Comparison of ENCODE assay signal across 15 cellular contexts in the genomic region with DNA sequence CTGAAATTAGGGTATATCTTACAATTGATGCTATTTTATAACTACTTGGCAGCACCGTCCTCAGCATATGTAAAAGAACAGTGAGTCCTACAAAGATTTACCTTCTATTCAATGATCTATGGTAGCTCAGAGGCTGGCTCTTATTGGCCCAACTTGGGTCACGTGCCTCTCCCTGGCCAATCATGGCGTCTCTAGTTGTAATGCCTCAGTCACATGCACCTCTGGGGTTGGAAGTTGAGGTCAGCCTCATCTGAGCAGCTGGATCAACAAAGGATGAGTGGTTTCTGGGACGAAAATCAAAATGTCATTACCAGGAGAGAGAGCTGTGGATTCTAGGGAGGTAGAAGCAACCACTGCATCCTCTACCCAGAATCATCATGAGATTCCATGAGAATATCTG. TPM values are rescaled to one million over a fixed set of nuclear protein-coding genes. Genes with fewer than 3 reads are reported as not detected.
DNase-seq lines count a peak whose midpoint lies in the region; ATAC-seq, FAIRE-seq and TF ChIP-seq lines count a peak whose summit lies in the region.
"Had no signal": no experiment of that assay in that cellular context is flagged by ENCODE, and none has a peak within 500 bp of the region (broad histone marks: within the 10 kb centered on the region; RNA-seq: fewer than 3 reads in every experiment).

No MANE protein-coding gene starts in this region.

- H3K4me3 ChIP-seq in HepG2 (replicated peaks in 1 of 3; ENCODE audit: insufficient read depth in 1 of 3, low read depth in 2 of 3, low read length in 3 of 3) (no peak overlapping the region), right lobe of liver (no peak overlapping the region), astrocyte (ENCODE audit: insufficient read depth, low read depth, low read length) (no peak overlapping the region)
- H3K4me3 ChIP-seq: BLaER1 had no signal

- H3K27ac Mint-ChIP-seq in astrocyte (ENCODE audit: unreplicated experiment): no peak overlapping the region
- H3K27ac Mint-ChIP-seq: activated naive CD8-positive, alpha-beta T cell; mesothelial cell of epicardium; stimulated activated effector memory CD8-positive, alpha-beta T cell treated with anti-CD3 and anti-CD28 coated beads, Interleukin-12 subunit alpha, Interleukin-12 subunit beta, amount 100 ng/mL, for 72 hours had no signal

- TF ChIP-seq EP300 in HepG2 (IDR thresholded peaks at IDR 0.05; ENCODE audit: low read depth in 2 of 2, low read length in 2 of 2) (no peak), HepG2 (CRISPR knock-in tag; IDR thresholded peaks at IDR 0.05; ENCODE audit: borderline replicate concordance) (no peak)

- no peaks in the 10 kb centered on the region for H3K79me2 ChIP-seq in HepG2 (ENCODE audit: insufficient read depth, low read length)
- no peaks in the 10 kb centered on the region for H3K79me2 ChIP-seq in astrocyte (ENCODE audit: insufficient read depth, low read length)
- H3K79me2 ChIP-seq: parathyroid adenoma had no signal

- H3K9ac ChIP-seq in HepG2 (ENCODE audit: insufficient read depth, low read depth, low read length): no peak overlapping the region
- H3K9ac ChIP-seq in astrocyte (ENCODE audit: low read length): no peak overlapping the region
- H3K9ac ChIP-seq: BLaER1, parathyroid adenoma had no signal

- H3K36me3 Mint-ChIP-seq in astrocyte (ENCODE audit: low read depth, unreplicated experiment): no peaks in the 10 kb centered on the region
- H3K36me3 Mint-ChIP-seq: activated naive CD8-positive, alpha-beta T cell; mesothelial cell of epicardium; stimulated activated effector memory CD8-positive, alpha-beta T cell treated with anti-CD3 and anti-CD28 coated beads, Interleukin-12 subunit alpha, Interleukin-12 subunit beta, amount 100 ng/mL, for 72 hours had no signal

- H3K36me3 ChIP-seq in HepG2 (replicated peaks in 1 of 2; ENCODE audit: control insufficient read depth in 1 of 2, insufficient read depth in 2 of 2, low read length in 2 of 2) (no peaks in the 10 kb centered on the region), right lobe of liver (no peaks in the 10 kb centered on the region), astrocyte (ENCODE audit: insufficient read depth, low read length) (no peaks in the 10 kb centered on the region)
- H3K36me3 ChIP-seq: BLaER1 had no signal

- H3K27ac ChIP-seq in HepG2 (ENCODE audit: extremely low read length, insufficient read depth, low read length) (no peak overlapping the region), right lobe of liver (no peak overlapping the region), astrocyte (ENCODE audit: low read depth, low read length) (no peak overlapping the region)
- H3K27ac ChIP-seq: HL-60, parathyroid adenoma had no signal

- intact Hi-C loops in HepG2 (cut with micrococcal nuclease; ENCODE audit: unreplicated experiment) (no loop called here), right lobe of liver (cut with DNase I) (no loop called here)

- H3K27me3 ChIP-seq in HepG2 (ENCODE audit: control insufficient read depth in 1 of 2, insufficient read depth in 2 of 2, low read length in 2 of 2) (peaks cover 0 to 12% of the 10 kb centered on the region in 2 experiments; a peak in 1 of 5 replicates), right lobe of liver (no peaks in the 10 kb centered on the region), astrocyte (ENCODE audit: insufficient read depth, low read length) (peaks cover 14% of the 10 kb centered on the region)
- H3K27me3 ChIP-seq: BLaER1 had no signal

- no peak for TF ChIP-seq RAD21 in HepG2 (CRISPR knock-in tag; IDR thresholded peaks at IDR 0.05)

- H3K9me3 Mint-ChIP-seq in astrocyte (ENCODE audit: unreplicated experiment): no peaks in the 10 kb centered on the region
- H3K9me3 Mint-ChIP-seq: mesothelial cell of epicardium; stimulated activated effector memory CD8-positive, alpha-beta T cell treated with anti-CD3 and anti-CD28 coated beads, Interleukin-12 subunit alpha, Interleukin-12 subunit beta, amount 100 ng/mL, for 72 hours had no signal

- peaks cover 18% of the 10 kb centered on the region for H3K4me1 Mint-ChIP-seq in astrocyte (ENCODE audit: low read depth, unreplicated experiment)
- H3K4me1 Mint-ChIP-seq: mesothelial cell of epicardium had no signal

- POLR2A ChIA-PET in HepG2 (lab: Yijun Ruan, JAX): no interaction called here

- H3K9me3 ChIP-seq in HepG2 (ENCODE audit: low read length) (no peaks in the 10 kb centered on the region), right lobe of liver (no peaks in the 10 kb centered on the region), astrocyte (ENCODE audit: insufficient read depth, low read depth, low read length) (no peaks in the 10 kb centered on the region)
- H3K9me3 ChIP-seq: BLaER1 had no signal

- H3K4me2 ChIP-seq in HepG2 (ENCODE audit: low read depth, low read length) (no peak overlapping the region), astrocyte (ENCODE audit: low read length) (no peak overlapping the region)

- CTCF ChIA-PET in HepG2 (lab: Yijun Ruan, JAX; ENCODE audit: low intra/inter-chr PET ratio, low total read pairs): no interaction called here

- H4K20me1 ChIP-seq in HepG2 (ENCODE audit: insufficient read depth, low read length) (no peaks in the 10 kb centered on the region), astrocyte (ENCODE audit: insufficient read depth, low read length) (no peaks in the 10 kb centered on the region)
- H4K20me1 ChIP-seq: BLaER1 had no signal

- no peak for TF ChIP-seq POLR2A in HepG2 (IDR thresholded peaks at IDR 0.05; ENCODE audit: insufficient read depth in 1 of 2, low read depth in 2 of 2, low read length in 2 of 2)
- TF ChIP-seq POLR2A in right lobe of liver (IDR thresholded peaks at IDR 0.05): no peak

- 3% methylated on average over 4 of the region's 4 CpGs for WGBS in HepG2 (ENCODE audit: low lambda C conversion rate)
- 54% methylated on average over 4 of the region's 4 CpGs for WGBS in right lobe of liver (ENCODE audit: insufficient coverage, low coverage, low lambda C conversion rate, missing lambda C conversion rate)

- DNase-seq in HepG2 (ENCODE audit: low spot score) (no peak), right lobe of liver (no peak), NCI-H2029 treated with DMSO at 0.1 percent for 48 hours (lab: John Stamatoyannopoulos, UW) (peak; percentile 90), astrocyte (ENCODE audit: low read depth) (peak; percentile 53), activated gamma-delta T cell treated with Interleukin-2 at 50 U/mL for 16 hours (no peak), NCI-H1436 (lab: John Stamatoyannopoulos, UW) (no peak), GM03348 (ENCODE audit: low spot score) (no peak), HuH-7 (ENCODE audit: low spot score) (no peak)
- DNase-seq: T-helper 9 cell had no signal

- H3K27me3 Mint-ChIP-seq in astrocyte (ENCODE audit: low read depth, unreplicated experiment): no peaks in the 10 kb centered on the region
- H3K27me3 Mint-ChIP-seq: activated naive CD8-positive, alpha-beta T cell had no signal

- FAIRE-seq in HepG2 (lab: Jason Lieb, UNC) (no peak), astrocyte (lab: Jason Lieb, UNC) (no peak)

- TF ChIP-seq CTCF in HepG2 (CRISPR knock-in tag; IDR thresholded peaks at IDR 0.05) (no peak), right lobe of liver (IDR thresholded peaks at IDR 0.05) (no peak), astrocyte (IDR thresholded peaks at IDR 0.05; ENCODE audit: insufficient read depth, low read depth, low read length) (no peak)

- H2AFZ ChIP-seq in HepG2 (ENCODE audit: low read length): no peak overlapping the region
- H2AFZ ChIP-seq in astrocyte (ENCODE audit: low read depth, low read length): no peak overlapping the region
- H2AFZ ChIP-seq: parathyroid adenoma had no signal

- in situ Hi-C loops in HepG2 (cut with HindIII; ENCODE audit: extremely low pct_ligation_motif_present, low pct_unique_long_range_greater_than_20kb): no loop called here

- ATAC-seq in HepG2 (no peak), right lobe of liver (no peak)
- ATAC-seq: stimulated activated effector memory CD8-positive, alpha-beta T cell treated with anti-CD3 and anti-CD28 coated beads, Interleukin-12 subunit alpha, Interleukin-12 subunit beta, amount 100 ng/mL, for 72 hours had no signal

- BruUV-seq in HepG2 (replicated peaks; lab: Mats Ljungman, UMichigan): no TSS peak

- no peak overlapping the region for H3K4me3 Mint-ChIP-seq in astrocyte (ENCODE audit: unreplicated experiment)
- H3K4me3 Mint-ChIP-seq: activated naive CD8-positive, alpha-beta T cell; mesothelial cell of epicardium; stimulated activated effector memory CD8-positive, alpha-beta T cell treated with anti-CD3 and anti-CD28 coated beads, Interleukin-12 subunit alpha, Interleukin-12 subunit beta, amount 100 ng/mL, for 72 hours had no signal

- H3K4me1 ChIP-seq in HepG2 (ENCODE audit: insufficient read depth, low read length) (no peaks in the 10 kb centered on the region), right lobe of liver (no peaks in the 10 kb centered on the region), astrocyte (ENCODE audit: insufficient read depth, low read length) (no peaks in the 10 kb centered on the region)
- H3K4me1 ChIP-seq: parathyroid adenoma had no signal

TF ChIP-seq in HepG2, 621 proteins besides CTCF, POLR2A, EP300 and RAD21 (continues in another document):
- TF ChIP-seq NFYC (CRISPR knock-in tag; IDR thresholded peaks at IDR 0.05): peak; percentile 26; the same call in 1 of the 2 replicates

RNA-seq across cellular contexts. Expression of a gene that starts 22.9 kb away (rescaled TPM):
- total RNA-seq in HepG2 (2016; rRNA removed; fragmentation: Illumina TruSeq; extraction: Trizol): 0.04 TPM in 1 of 2 replicates, not detected in the other
- total RNA-seq in HepG2 (2016; cell fraction: cytosol; rRNA removed; fragmentation: Illumina TruSeq; extraction: Trizol; ENCODE audit: low read depth): not detected in 2 replicates
- 0.06 TPM in 1 of 2 replicates, not detected in the other for total RNA-seq in HepG2 (2016; cell fraction: insoluble cytoplasmic fraction; rRNA removed; fragmentation: Illumina TruSeq; extraction: Trizol)
- 0.06 TPM in 1 of 2 replicates, not detected in the other for total RNA-seq in HepG2 (2016; cell fraction: membrane; rRNA removed; fragmentation: Illumina TruSeq; extraction: Trizol)
- 0.09 TPM in 1 of 2 replicates, not detected in the other for total RNA-seq in HepG2 (2016; cell fraction: nucleus; rRNA removed; fragmentation: Illumina TruSeq; extraction: Trizol)
- 0.04 TPM in 2 replicates for polyA plus RNA-seq in HepG2 (2011; rRNA removed)
- polyA plus RNA-seq in HepG2 (2011; cell fraction: cytosol; rRNA removed): 0.03 and 0.04 TPM in 2 replicates
- 0.05 TPM in 2 replicates for polyA plus RNA-seq in HepG2 (2011; cell fraction: nucleus; rRNA removed)
- polyA plus RNA-seq in HepG2 (2012): 0.13 and 0.28 TPM in 2 replicates
- 0.03 TPM in 1 of 2 replicates, not detected in the other for polyA plus RNA-seq in HepG2 (2016; cell fraction: cytosol; fragmentation: Illumina TruSeq; extraction: Trizol; ENCODE audit: low read depth)
- not detected in 2 replicates for polyA plus RNA-seq in HepG2 (2016; cell fraction: insoluble cytoplasmic fraction; fragmentation: Illumina TruSeq; extraction: Trizol; ENCODE audit: low read depth)
- not detected in 2 replicates for polyA plus RNA-seq in HepG2 (2016; cell fraction: membrane; fragmentation: Illumina TruSeq; extraction: Trizol; ENCODE audit: low read depth)
- not detected in 2 replicates for polyA plus RNA-seq in HepG2 (2016; cell fraction: nucleus; fragmentation: Illumina TruSeq; extraction: Trizol; ENCODE audit: insufficient read depth, low read depth)
- polyA minus RNA-seq in HepG2 (2011; rRNA and poly(A)+ RNA removed; ENCODE audit: low replicate concordance): 0.05 TPM in 1 of 2 replicates, not detected in the other
- polyA minus RNA-seq in HepG2 (2011; cell fraction: cytosol; rRNA and poly(A)+ RNA removed): not detected in 2 replicates
- polyA minus RNA-seq in HepG2 (2011; cell fraction: nucleus; rRNA and poly(A)+ RNA removed): not detected in 2 replicates
- total RNA-seq in right lobe of liver: under 1 TPM in 3 of 6 experiments, not detected in 3; 0.07 to 0.38 (median 0.12) TPM
- 11.7 and 13.0 TPM in 2 replicates for total RNA-seq in astrocyte

Comparison
In these comparisons a context has a peak if more than half of its experiments do, and no peak if none do; other contexts are left out.
1. DNase-seq: peak in NCI-H2029 treated with DMSO at 0.1 percent for 48 hours (single experiment) and astrocyte (single experiment); none in HepG2 (single experiment), right lobe of liver (0 of 3), activated gamma-delta T cell treated with Interleukin-2 at 50 U/mL for 16 hours (single experiment), NCI-H1436 (single experiment), GM03348 (single experiment) and HuH-7 (single experiment).